In genomic region chr7:65923321-65923720, GRCh38 we compare ENCODE assay signal across 22 cellular contexts.
"Had no signal": no experiment of that assay in that cellular context is flagged by ENCODE, and none has a peak within 500 bp of the region (broad histone marks: within the 10 kb centered on the region; RNA-seq: fewer than 3 reads in every experiment).

No MANE protein-coding gene starts in this region.

- H3K9me3 Mint-ChIP-seq: immature natural killer cell, mesothelial cell of epicardium had no signal

- DNase-seq: dermis blood vessel endothelial cell; dorsolateral prefrontal cortex; effector CD4-positive, alpha-beta T cell; effector memory CD4-positive, alpha-beta T cell; esophagus squamous epithelium; foreskin fibroblast; foreskin melanocyte; gastrocnemius medialis; glutamatergic neuron; head of caudate nucleus; heart right ventricle; hypothalamus; immature natural killer cell; islet precursor cell; kidney; kidney glomerular epithelial cell; left lung; left ventricle myocardium superior; lower lobe of right lung; mesenchymal stem cell had no signal

- H3K4me3 Mint-ChIP-seq: immature natural killer cell, mesothelial cell of epicardium had no signal

- ATAC-seq: esophagus mucosa, gastrocnemius medialis, heart right ventricle, left ventricle myocardium superior, lower lobe of right lung had no signal

- H3K27ac Mint-ChIP-seq: immature natural killer cell, mesothelial cell of epicardium had no signal
